Comparison of ENCODE assay signal across 33 cellular contexts in the genomic region with DNA sequence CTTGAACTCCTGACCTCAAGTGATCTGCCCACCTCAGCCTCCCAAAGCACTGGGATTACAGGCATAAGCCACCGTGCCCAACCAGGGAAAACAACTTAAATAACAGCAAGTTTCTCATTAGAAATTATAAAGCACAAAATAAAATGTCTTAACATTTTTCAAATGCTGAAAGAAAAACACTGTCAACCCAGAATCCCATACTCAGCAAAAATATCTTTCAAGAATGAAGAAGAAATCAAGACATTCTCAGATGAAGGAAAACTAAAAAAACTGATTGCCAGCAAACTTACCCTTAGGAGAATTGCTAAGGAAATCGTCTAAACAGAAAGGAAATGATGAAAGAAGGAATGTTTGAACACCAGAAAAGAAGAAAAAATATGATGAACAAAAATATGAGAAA.
"Had no signal": no experiment of that assay in that cellular context is flagged by ENCODE, and none has a peak within 500 bp of the region (broad histone marks: within the 10 kb centered on the region; RNA-seq: fewer than 3 reads in every experiment).

No MANE protein-coding gene starts in this region.

- H3K27ac ChIP-seq: adrenal gland, body of pancreas, brain microvascular endothelial cell, breast epithelium, VCaP had no signal

- ATAC-seq: activated CD8-positive, alpha-beta T cell treated with anti-CD3 and anti-CD28 coated beads for 36 hours; activated naive CD4-positive, alpha-beta T cell treated with anti-CD3 and anti-CD28 coated beads, Interleukin-2, amount 50 U/mL, for 72 hours; activated T-cell treated with anti-CD3 and anti-CD28 coated beads, Interleukin-2, amount 50 U/mL, for 4 hours; activated T-cell treated with anti-CD3 and anti-CD28 coated beads, Interleukin-2, amount 50 U/mL, for 72 hours; activated T-helper 17 cell treated with anti-CD3 and anti-CD28 coated beads, Interleukin-2, amount 50 U/mL, for 72 hours; body of pancreas had no signal

- H3K9me3 ChIP-seq: adrenal gland, body of pancreas, breast epithelium had no signal

- DNase-seq: activated B cell treated with CpG ODN at 0.5 μM for 24 hours; activated CD4-positive, alpha-beta memory T cell treated with anti-CD3 and anti-CD28 coated beads for 36 hours; activated CD4-positive, alpha-beta T cell treated with anti-CD3 and anti-CD28 coated beads for 4 hours; activated CD4-positive, alpha-beta T cell treated with anti-CD3 and anti-CD28 coated beads, Interleukin-2, amount 10 ng/mL, durations not matched to agents 24 days and 14 days; activated CD4-positive, alpha-beta T cell treated with anti-CD3 and anti-CD28 coated beads, Interleukin-2, amount 50 U/mL, for 1 hour; activated CD4-positive, alpha-beta T cell treated with anti-CD3 and anti-CD28 coated beads, Interleukin-2, amount 50 U/mL, for 4 hours; activated CD4-positive, CD25-positive, alpha-beta regulatory T cell treated with anti-CD3 and anti-CD28 coated beads, Interleukin-2, amount 50 U/mL, for 72 hours; activated CD8-positive, alpha-beta memory T cell treated with anti-CD3 and anti-CD28 coated beads, Interleukin-2, amount 50 U/mL, for 4 hours; activated CD8-positive, alpha-beta T cell treated with anti-CD3 and anti-CD28 coated beads for 36 hours; activated effector memory CD4-positive, alpha-beta T cell treated with anti-CD3 and anti-CD28 coated beads, Interleukin-2, amount 50 U/mL, for 16 hours; activated gamma-delta T cell treated with Interleukin-2 at 50 U/mL for 16 hours; activated naive CD4-positive, alpha-beta T cell; activated naive CD4-positive, alpha-beta T cell treated with anti-CD3 and anti-CD28 coated beads for 36 hours; activated naive CD4-positive, alpha-beta T cell treated with anti-CD3 and anti-CD28 coated beads, Interleukin-2, amount 50 U/mL, for 16 hours; activated naive CD8-positive, alpha-beta T cell treated with anti-CD3 and anti-CD28 coated beads for 36 hours; activated T-cell treated with anti-CD3 and anti-CD28 coated beads for 4 hours; activated T-cell treated with anti-CD3 and anti-CD28 coated beads, Interleukin-2, amount 50 U/mL, for 1 hour; activated T-cell treated with anti-CD3 and anti-CD28 coated beads, Interleukin-2, amount 50 U/mL, for 4 hours; activated T-cell treated with anti-CD3 and anti-CD28 coated beads, Interleukin-2, amount 50 U/mL, for 72 hours; adrenal gland; amniotic stem cell; aorta; body of pancreas; brain microvascular endothelial cell; central memory CD4-positive, alpha-beta T cell; T-helper 2 cell; T-helper 9 cell had no signal

- H3K27me3 ChIP-seq: adrenal gland, body of pancreas, brain microvascular endothelial cell, breast epithelium had no signal

- H3K4me1 ChIP-seq: adrenal gland, body of pancreas, breast epithelium had no signal

- H3K36me3 ChIP-seq: adrenal gland, brain microvascular endothelial cell, breast epithelium had no signal

- H3K4me3 ChIP-seq: adrenal gland, body of pancreas, breast epithelium had no signal

- FAIRE-seq: astrocyte, TTC549 had no signal
